8 cellular contexts compared by ENCODE assay signal in the genomic region with DNA sequence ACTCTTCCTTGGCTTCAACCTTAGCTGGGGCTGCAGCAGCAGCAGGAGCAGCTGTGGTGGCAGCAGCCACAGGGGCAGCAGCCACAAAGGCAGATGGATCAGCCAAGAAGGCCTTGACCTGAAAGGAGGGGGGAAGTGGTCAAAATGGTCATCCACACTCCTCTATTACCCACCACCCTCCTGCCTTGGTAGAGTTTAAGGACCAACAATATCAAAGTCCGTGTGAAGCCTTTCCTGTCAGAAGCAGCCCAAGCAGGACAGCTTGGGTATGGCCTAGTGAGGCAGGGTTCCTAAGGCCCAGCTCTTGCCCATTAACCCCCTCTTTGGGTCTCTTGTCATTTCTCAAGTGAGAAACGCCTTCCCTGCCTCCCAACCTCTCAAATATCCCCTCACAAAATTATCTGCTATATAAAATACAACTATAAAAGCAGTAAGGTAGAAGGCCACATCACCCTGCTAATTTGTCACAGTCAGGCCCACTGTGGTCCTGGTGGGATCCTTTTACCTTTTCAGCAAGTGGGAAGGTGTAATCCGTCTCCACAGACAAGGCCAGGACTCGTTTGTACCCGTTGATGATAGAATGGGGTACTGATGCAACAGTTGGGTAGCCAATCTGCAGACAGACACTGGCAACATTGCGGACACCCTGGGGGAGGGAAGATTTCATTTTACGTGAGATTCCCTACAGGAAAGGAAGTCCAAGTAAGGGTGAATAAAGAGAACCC. TPM values are rescaled to one million over a fixed set of nuclear protein-coding genes. Genes with fewer than 3 reads are reported as not detected.
DNase-seq lines count a peak whose midpoint lies in the region; ATAC-seq and TF ChIP-seq lines count a peak whose summit lies in the region.
"Not testable (repeated sequence)": the region's sequence is repeated elsewhere in the genome, so short reads cannot be mapped to it uniquely, and the experiment has no call there.

No MANE protein-coding gene starts in this region.

- H3K36me3 ChIP-seq in CD4-positive, CD25-positive, alpha-beta regulatory T cell (ENCODE audit: control insufficient read depth, insufficient read depth, low read length) = peaks cover 38% of the 10 kb centered on the region
- H3K36me3 ChIP-seq in GM23338 (ENCODE audit: insufficient read depth) = peaks cover 45% of the 10 kb centered on the region
- peaks cover 38% of the 10 kb centered on the region for H3K36me3 ChIP-seq in SU-DHL-6 (ENCODE audit: low read length)
- peaks cover 53% of the 10 kb centered on the region for H3K36me3 ChIP-seq in brain microvascular endothelial cell (replicated peaks)
- peaks cover 17% of the 10 kb centered on the region for H3K36me3 ChIP-seq in mesendoderm (ENCODE audit: control insufficient read depth, insufficient read depth, low read length)

- WGBS in mesendoderm (ENCODE audit: extremely low coverage, insufficient coverage, low lambda C conversion rate) = no CpG with 5 or more reads among the region's 7 CpGs

- not testable (repeated sequence) for H3K79me1 ChIP-seq in mesendoderm (ENCODE audit: low read length)

- H3K4ac ChIP-seq in mesendoderm (ENCODE audit: low read depth, low read length) = not testable (repeated sequence)

- not testable (repeated sequence) for H3K4me3 ChIP-seq in CD4-positive, CD25-positive, alpha-beta regulatory T cell (ENCODE audit: low read depth, low read length); mesendoderm (ENCODE audit: low read length)
- peak overlapping the region; percentile 24; the same call in 1 of the 2 replicates for H3K4me3 ChIP-seq in GM23338
- H3K4me3 ChIP-seq in SU-DHL-6 (ENCODE audit: insufficient read depth, low read length, poor library complexity, severe bottlenecking) = peak overlapping the region; percentile 7
- H3K4me3 ChIP-seq in brain microvascular endothelial cell (ENCODE audit: low read depth, low read length) = peak overlapping the region; percentile 3

- H3K79me2 ChIP-seq in GM23338 (replicated peaks; ENCODE audit: insufficient read depth) (peaks cover 76% of the 10 kb centered on the region), SU-DHL-6 (ENCODE audit: insufficient read depth, low read length) (peaks cover 51% of the 10 kb centered on the region), mesendoderm (ENCODE audit: control insufficient read depth, insufficient read depth, low read length) (peaks cover 50% of the 10 kb centered on the region)

- peaks cover 60% of the 10 kb centered on the region for H3F3A ChIP-seq in GM23338 (replicated peaks; ENCODE audit: low read depth)
- H3F3A ChIP-seq in SU-DHL-6 (ENCODE audit: insufficient read depth) = peaks cover 63% of the 10 kb centered on the region

- not testable (repeated sequence) for H2BK120ac ChIP-seq in mesendoderm (ENCODE audit: low read depth, low read length)

- H3K36me3 Mint-ChIP-seq in CD4-positive, CD25-positive, alpha-beta regulatory T cell = not testable (repeated sequence)
- H3K36me3 Mint-ChIP-seq in GM23338 (ENCODE audit: low read depth) = peaks cover 66% of the 10 kb centered on the region
- H3K36me3 Mint-ChIP-seq in activated T-cell treated with anti-CD3 and anti-CD28 coated beads, Interleukin-2, amount 50 U/mL, for 24 hours (ENCODE audit: low read depth) = peaks cover 80% of the 10 kb centered on the region
- H3K36me3 Mint-ChIP-seq in stimulated activated effector memory CD8-positive, alpha-beta T cell treated with anti-CD3 and anti-CD28 coated beads, Interleukin-12 subunit alpha, Interleukin-12 subunit beta, amount 100 ng/mL, for 72 hours = peaks cover 89% of the 10 kb centered on the region

- not testable (repeated sequence) for DNase-seq in CD4-positive, CD25-positive, alpha-beta regulatory T cell; GM23338 (ENCODE audit: low spot score); brain microvascular endothelial cell; mesendoderm; stimulated activated effector memory CD8-positive, alpha-beta T cell treated with anti-CD3 and anti-CD28 coated beads, Interleukin-12 subunit alpha, Interleukin-12 subunit beta, amount 100 ng/mL, for 72 hours (ENCODE audit: low spot score in 2 of 2)
- peak; percentile 16 for DNase-seq in MV-4-11 (lab: John Stamatoyannopoulos, UW)
- peak; percentile 47 for DNase-seq in activated T-cell treated with anti-CD3 and anti-CD28 coated beads, Interleukin-2, amount 50 U/mL, for 24 hours

- not testable (repeated sequence) for H3K4me2 ChIP-seq in GM23338
- peak overlapping the region; percentile 96 for H3K4me2 ChIP-seq in SU-DHL-6 (ENCODE audit: low read depth, low read length, poor library complexity, severe bottlenecking)
- peak overlapping the region; percentile 8 for H3K4me2 ChIP-seq in mesendoderm (ENCODE audit: low read length)

- not testable (repeated sequence) for H2AFZ ChIP-seq in GM23338; SU-DHL-6 (ENCODE audit: low read depth, low read length, severe bottlenecking)

- H3K9ac ChIP-seq in SU-DHL-6 (ENCODE audit: low read length) = not testable (repeated sequence)
- peak overlapping the region; percentile 39 for H3K9ac ChIP-seq in mesendoderm (ENCODE audit: low read length)

- H3K27me3 Mint-ChIP-seq in CD4-positive, CD25-positive, alpha-beta regulatory T cell; activated T-cell treated with anti-CD3 and anti-CD28 coated beads, Interleukin-2, amount 50 U/mL, for 24 hours: not testable (repeated sequence)
- peaks cover 35% of the 10 kb centered on the region for H3K27me3 Mint-ChIP-seq in GM23338 (ENCODE audit: insufficient read depth, low read depth, poor library complexity)

- not testable (repeated sequence) for H2BK5ac ChIP-seq in mesendoderm (ENCODE audit: low read length)

- H4K8ac ChIP-seq in mesendoderm (ENCODE audit: low read depth, low read length) = not testable (repeated sequence)

- H2BK15ac ChIP-seq in mesendoderm (replicated peaks; ENCODE audit: low read depth) = not testable (repeated sequence)

- peaks cover 18 to 57% (median 33%) of the 10 kb centered on the region in 4 donors for H3K4me1 Mint-ChIP-seq in CD4-positive, CD25-positive, alpha-beta regulatory T cell
- peaks cover 29% of the 10 kb centered on the region for H3K4me1 Mint-ChIP-seq in GM23338
- peaks cover 54% of the 10 kb centered on the region for H3K4me1 Mint-ChIP-seq in activated T-cell treated with anti-CD3 and anti-CD28 coated beads, Interleukin-2, amount 50 U/mL, for 24 hours (ENCODE audit: low read depth)
- H3K4me1 Mint-ChIP-seq in stimulated activated effector memory CD8-positive, alpha-beta T cell treated with anti-CD3 and anti-CD28 coated beads, Interleukin-12 subunit alpha, Interleukin-12 subunit beta, amount 100 ng/mL, for 72 hours = peaks cover 60% of the 10 kb centered on the region

- in situ Hi-C loops in brain microvascular endothelial cell (cut with HindIII; ENCODE audit: low pct_ligation_motif_present, low sequenced_read_pairs) = not testable (repeated sequence)

- H3K9me2 ChIP-seq in GM23338 (ENCODE audit: insufficient read depth); SU-DHL-6 (replicated peaks; ENCODE audit: insufficient read depth, low read length): not testable (repeated sequence)

- H3K27ac Mint-ChIP-seq in CD4-positive, CD25-positive, alpha-beta regulatory T cell = peak overlapping the region; percentile 44 to 56 (median 51)
- H3K27ac Mint-ChIP-seq in GM23338 = not testable (repeated sequence)
- peak overlapping the region; percentile 99 for H3K27ac Mint-ChIP-seq in activated T-cell treated with anti-CD3 and anti-CD28 coated beads, Interleukin-2, amount 50 U/mL, for 24 hours
- H3K27ac Mint-ChIP-seq in stimulated activated effector memory CD8-positive, alpha-beta T cell treated with anti-CD3 and anti-CD28 coated beads, Interleukin-12 subunit alpha, Interleukin-12 subunit beta, amount 100 ng/mL, for 72 hours = peak overlapping the region; percentile 100

- peaks cover 47% of the 10 kb centered on the region for H3K4me1 ChIP-seq in CD4-positive, CD25-positive, alpha-beta regulatory T cell (ENCODE audit: control insufficient read depth, insufficient read depth, low read length, poor library complexity, severe bottlenecking)
- peaks cover 30% of the 10 kb centered on the region for H3K4me1 ChIP-seq in GM23338 (ENCODE audit: insufficient read depth)
- not testable (repeated sequence) for H3K4me1 ChIP-seq in mesendoderm (ENCODE audit: control insufficient read depth, low read depth, low read length)

- H3K9me3 ChIP-seq in CD4-positive, CD25-positive, alpha-beta regulatory T cell (ENCODE audit: control insufficient read depth in 2 of 2, low read length in 2 of 2); SU-DHL-6 (ENCODE audit: insufficient read depth, low read length): not testable (repeated sequence)

- ATAC-seq in CD4-positive, CD25-positive, alpha-beta regulatory T cell (ENCODE audit: low read depth in 2 of 2); GM23338; stimulated activated effector memory CD8-positive, alpha-beta T cell treated with anti-CD3 and anti-CD28 coated beads, Interleukin-12 subunit alpha, Interleukin-12 subunit beta, amount 100 ng/mL, for 72 hours: not testable (repeated sequence)

- peaks cover 37% of the 10 kb centered on the region for H4K20me1 ChIP-seq in GM23338 (replicated peaks; ENCODE audit: insufficient read depth)
- peaks cover 11% of the 10 kb centered on the region for H4K20me1 ChIP-seq in SU-DHL-6 (ENCODE audit: low read depth, low read length)

- not testable (repeated sequence) for H3K27me3 ChIP-seq in CD4-positive, CD25-positive, alpha-beta regulatory T cell (ENCODE audit: control insufficient read depth, insufficient read depth, low read length); GM23338 (ENCODE audit: insufficient read depth); SU-DHL-6 (ENCODE audit: low read length); brain microvascular endothelial cell (replicated peaks); mesendoderm (ENCODE audit: insufficient read depth, low read length, poor library complexity)

- not testable (repeated sequence) for H3K9me3 Mint-ChIP-seq in CD4-positive, CD25-positive, alpha-beta regulatory T cell; GM23338; activated T-cell treated with anti-CD3 and anti-CD28 coated beads, Interleukin-2, amount 50 U/mL, for 24 hours; stimulated activated effector memory CD8-positive, alpha-beta T cell treated with anti-CD3 and anti-CD28 coated beads, Interleukin-12 subunit alpha, Interleukin-12 subunit beta, amount 100 ng/mL, for 72 hours

- not testable (repeated sequence) for H3K27ac ChIP-seq in CD4-positive, CD25-positive, alpha-beta regulatory T cell (ENCODE audit: insufficient read depth, low read length, poor library complexity, severe bottlenecking); brain microvascular endothelial cell; mesendoderm (ENCODE audit: low read depth, low read length)
- H3K27ac ChIP-seq in GM23338 (ENCODE audit: low read depth) = peak overlapping the region; percentile 96
- H3K27ac ChIP-seq in SU-DHL-6 (ENCODE audit: low read depth, low read length) = peak overlapping the region; percentile 85

- not testable (repeated sequence) for H4K5ac ChIP-seq in mesendoderm (ENCODE audit: low read length)

- peak overlapping the region; percentile 3 to 65 (median 48) for H3K4me3 Mint-ChIP-seq in CD4-positive, CD25-positive, alpha-beta regulatory T cell
- peak overlapping the region; percentile 48; the same call in 2 of the 3 replicates for H3K4me3 Mint-ChIP-seq in GM23338
- H3K4me3 Mint-ChIP-seq in activated T-cell treated with anti-CD3 and anti-CD28 coated beads, Interleukin-2, amount 50 U/mL, for 24 hours = peak overlapping the region; percentile 98
- peak overlapping the region; percentile 92 for H3K4me3 Mint-ChIP-seq in stimulated activated effector memory CD8-positive, alpha-beta T cell treated with anti-CD3 and anti-CD28 coated beads, Interleukin-12 subunit alpha, Interleukin-12 subunit beta, amount 100 ng/mL, for 72 hours

- H3K18ac ChIP-seq in mesendoderm (ENCODE audit: low read length) = not testable (repeated sequence)

- not testable (repeated sequence) for H2AK5ac ChIP-seq in mesendoderm (ENCODE audit: low read length)

- not testable (repeated sequence) for H3K23ac ChIP-seq in mesendoderm (ENCODE audit: low read length)

- not testable (repeated sequence) for TF ChIP-seq CTCF in GM23338 (conservative IDR thresholded peaks at IDR 0.05; ENCODE audit: low read depth in 2 of 2); SU-DHL-6 (IDR thresholded peaks at IDR 0.05; ENCODE audit: insufficient read depth, low read length, poor library complexity, severe bottlenecking); brain microvascular endothelial cell (IDR thresholded peaks at IDR 0.05; ENCODE audit: low read depth, low read length, missing control alignments)

- peak overlapping the region; percentile 27 for H3K56ac ChIP-seq in mesendoderm (ENCODE audit: low read length)

RNA-seq across cellular contexts. Expression of gene GCN1, which starts 2.5 kb away (rescaled TPM):
- 115 TPM for total RNA-seq in CD4-positive, CD25-positive, alpha-beta regulatory T cell
- polyA plus RNA-seq in CD4-positive, CD25-positive, alpha-beta regulatory T cell = 10 to 100 TPM; 17.0 to 27.5 (median 20.9) TPM
- total RNA-seq in GM23338 (2014; rRNA removed; shearing (Covaris generic)) = 141 and 177 TPM in 2 replicates
- polyA plus RNA-seq in GM23338 (2016; fragmentation: Nextera tagmentation; extraction: Ambion mirVana) = 18.0 and 18.2 TPM in 2 replicates
- polyA plus RNA-seq in mesendoderm (2013, experiment 1 of 2) = 33.6 TPM
- polyA plus RNA-seq in mesendoderm (2013, experiment 2 of 2) = 32.3 TPM

RNA-seq across cellular contexts. Expression of gene RPLP0, which starts 3.9 kb away (rescaled TPM):
- total RNA-seq in CD4-positive, CD25-positive, alpha-beta regulatory T cell = 1,127 TPM
- polyA plus RNA-seq in CD4-positive, CD25-positive, alpha-beta regulatory T cell = 1,000 to 10,000 TPM in 3 of 4 donors, 100 to 1,000 TPM in 1; 998 to 1,871 (median 1,438) TPM
- 4,855 and 4,916 TPM in 2 replicates for total RNA-seq in GM23338 (2014; rRNA removed; shearing (Covaris generic))
- 2,219 and 2,404 TPM in 2 replicates for polyA plus RNA-seq in GM23338 (2016; fragmentation: Nextera tagmentation; extraction: Ambion mirVana)
- 3,852 TPM for polyA plus RNA-seq in mesendoderm (2013, experiment 1 of 2)
- polyA plus RNA-seq in mesendoderm (2013, experiment 2 of 2) = 3,764 TPM

Comparison
In these comparisons a context has a peak if more than half of its experiments do, and no peak if none do; other contexts are left out.
1. H3K4me3 Mint-ChIP-seq: peak in every context shown above with its lines; median percentile 98 in activated T-cell treated with anti-CD3 and anti-CD28 coated beads, Interleukin-2, amount 50 U/mL, for 24 hours; 92 in stimulated activated effector memory CD8-positive, alpha-beta T cell treated with anti-CD3 and anti-CD28 coated beads, Interleukin-12 subunit alpha, Interleukin-12 subunit beta, amount 100 ng/mL, for 72 hours; 48 in GM23338; 48 in CD4-positive, CD25-positive, alpha-beta regulatory T cell.